ENCODE assay signal across 22 cellular contexts in genomic region chr19:15501596-15501995, GRCh38. TPM values are rescaled to one million over a fixed set of nuclear protein-coding genes. Genes with fewer than 3 reads are reported as not detected.
DNase-seq lines count a peak whose midpoint lies in the region; ATAC-seq lines count a peak whose summit lies in the region.
"Had no signal": no experiment of that assay in that cellular context is flagged by ENCODE, and none has a peak within 500 bp of the region (broad histone marks: within the 10 kb centered on the region; RNA-seq: fewer than 3 reads in every experiment).

No MANE protein-coding gene starts in this region.

- peak overlapping the region; percentile 65 for H3K27ac Mint-ChIP-seq in stimulated activated naive CD8-positive, alpha-beta T cell treated with anti-CD3 and anti-CD28 coated beads, Interleukin-15, Interleukin-2, amounts not matched to agents 100 ng/mL and 50 ng/mL, for 24 hours
- H3K27ac Mint-ChIP-seq in stimulated activated naive CD8-positive, alpha-beta T cell treated with anti-CD3 and anti-CD28 coated beads, Interleukin-15, amount 100 ng/mL, for 72 hours: no peak overlapping the region
- peak overlapping the region; percentile 56 for H3K27ac Mint-ChIP-seq in T-helper 17 cell
- peak overlapping the region; percentile 26 for H3K27ac Mint-ChIP-seq in stimulated activated effector memory CD8-positive, alpha-beta T cell treated with anti-CD3 and anti-CD28 coated beads, Interleukin-12 subunit alpha, Interleukin-12 subunit beta, amount 100 ng/mL, for 72 hours
- H3K27ac Mint-ChIP-seq: GM23338, H9, HFFc6 had no signal

- no peak for DNase-seq in stimulated activated naive CD8-positive, alpha-beta T cell treated with anti-CD3 and anti-CD28 coated beads, Interleukin-15, amount 100 ng/mL, for 72 hours
- DNase-seq in T-helper 17 cell (no peak), superior temporal gyrus (ENCODE audit: extremely low spot score) (no peak)
- DNase-seq in stimulated activated effector memory CD8-positive, alpha-beta T cell treated with anti-CD3 and anti-CD28 coated beads, Interleukin-12 subunit alpha, Interleukin-12 subunit beta, amount 100 ng/mL, for 72 hours (ENCODE audit: low spot score in 2 of 2): no peak
- DNase-seq in activated CD4-positive, alpha-beta T cell treated with anti-CD3 and anti-CD28 coated beads for 48 hours: no peak
- DNase-seq: 8988T; C1 segment of cervical spinal cord; Calu3; CD4-positive, alpha-beta memory T cell; COR-L47; DMS53; DMS79 treated with DMSO at 0.1 percent for 48 hours; GF-D8; H9; HFFc6 had no signal

- no peaks in the 10 kb centered on the region for H3K36me3 Mint-ChIP-seq in stimulated activated naive CD8-positive, alpha-beta T cell treated with anti-CD3 and anti-CD28 coated beads, Interleukin-15, Interleukin-2, amounts not matched to agents 100 ng/mL and 50 ng/mL, for 24 hours (ENCODE audit: low read depth)
- H3K36me3 Mint-ChIP-seq in T-helper 17 cell (ENCODE audit: low read depth): no peaks in the 10 kb centered on the region
- H3K36me3 Mint-ChIP-seq in stimulated activated effector memory CD8-positive, alpha-beta T cell treated with anti-CD3 and anti-CD28 coated beads, Interleukin-12 subunit alpha, Interleukin-12 subunit beta, amount 100 ng/mL, for 72 hours: no peaks in the 10 kb centered on the region
- H3K36me3 Mint-ChIP-seq: CD4-positive, alpha-beta memory T cell had no signal

- H3K27me3 Mint-ChIP-seq in stimulated activated naive CD8-positive, alpha-beta T cell treated with anti-CD3 and anti-CD28 coated beads, Interleukin-15, Interleukin-2, amounts not matched to agents 100 ng/mL and 50 ng/mL, for 24 hours: no peaks in the 10 kb centered on the region
- H3K27me3 Mint-ChIP-seq in stimulated activated naive CD8-positive, alpha-beta T cell treated with anti-CD3 and anti-CD28 coated beads, Interleukin-15, amount 100 ng/mL, for 72 hours: no peaks in the 10 kb centered on the region
- H3K27me3 Mint-ChIP-seq in T-helper 17 cell: peaks cover 5% of the 10 kb centered on the region
- H3K27me3 Mint-ChIP-seq: CD4-positive, alpha-beta memory T cell had no signal

- H3K9me3 ChIP-seq in T-helper 17 cell (ENCODE audit: control insufficient read depth, low read length, poor library complexity, severe bottlenecking): no peaks in the 10 kb centered on the region
- H3K9me3 ChIP-seq: A549 had no signal

- no peaks in the 10 kb centered on the region for H3K9me3 Mint-ChIP-seq in stimulated activated naive CD8-positive, alpha-beta T cell treated with anti-CD3 and anti-CD28 coated beads, Interleukin-15, Interleukin-2, amounts not matched to agents 100 ng/mL and 50 ng/mL, for 24 hours
- H3K9me3 Mint-ChIP-seq in stimulated activated naive CD8-positive, alpha-beta T cell treated with anti-CD3 and anti-CD28 coated beads, Interleukin-15, amount 100 ng/mL, for 72 hours: no peaks in the 10 kb centered on the region
- H3K9me3 Mint-ChIP-seq in stimulated activated effector memory CD8-positive, alpha-beta T cell treated with anti-CD3 and anti-CD28 coated beads, Interleukin-12 subunit alpha, Interleukin-12 subunit beta, amount 100 ng/mL, for 72 hours: no peaks in the 10 kb centered on the region
- H3K9me3 Mint-ChIP-seq: CD4-positive, alpha-beta memory T cell; HFFc6 had no signal

- no peak for ATAC-seq in stimulated activated naive CD8-positive, alpha-beta T cell treated with anti-CD3 and anti-CD28 coated beads, Interleukin-15, amount 100 ng/mL, for 72 hours
- no peak for ATAC-seq in T-helper 17 cell
- ATAC-seq in stimulated activated effector memory CD8-positive, alpha-beta T cell treated with anti-CD3 and anti-CD28 coated beads, Interleukin-12 subunit alpha, Interleukin-12 subunit beta, amount 100 ng/mL, for 72 hours: no peak
- ATAC-seq: A549, GM23338, HCT116 had no signal

- H3K4me1 Mint-ChIP-seq in stimulated activated naive CD8-positive, alpha-beta T cell treated with anti-CD3 and anti-CD28 coated beads, Interleukin-15, Interleukin-2, amounts not matched to agents 100 ng/mL and 50 ng/mL, for 24 hours (ENCODE audit: low read depth): peaks cover 6% of the 10 kb centered on the region
- H3K4me1 Mint-ChIP-seq in stimulated activated naive CD8-positive, alpha-beta T cell treated with anti-CD3 and anti-CD28 coated beads, Interleukin-15, amount 100 ng/mL, for 72 hours: peaks cover 16% of the 10 kb centered on the region
- H3K4me1 Mint-ChIP-seq in T-helper 17 cell: peaks cover 21% of the 10 kb centered on the region
- peaks cover 23% of the 10 kb centered on the region for H3K4me1 Mint-ChIP-seq in stimulated activated effector memory CD8-positive, alpha-beta T cell treated with anti-CD3 and anti-CD28 coated beads, Interleukin-12 subunit alpha, Interleukin-12 subunit beta, amount 100 ng/mL, for 72 hours
- H3K4me1 Mint-ChIP-seq: GM23338, H9 had no signal

- no peak overlapping the region for H3K4me3 Mint-ChIP-seq in stimulated activated naive CD8-positive, alpha-beta T cell treated with anti-CD3 and anti-CD28 coated beads, Interleukin-15, Interleukin-2, amounts not matched to agents 100 ng/mL and 50 ng/mL, for 24 hours
- H3K4me3 Mint-ChIP-seq in stimulated activated naive CD8-positive, alpha-beta T cell treated with anti-CD3 and anti-CD28 coated beads, Interleukin-15, amount 100 ng/mL, for 72 hours: no peak overlapping the region
- no peak overlapping the region for H3K4me3 Mint-ChIP-seq in T-helper 17 cell
- H3K4me3 Mint-ChIP-seq in stimulated activated effector memory CD8-positive, alpha-beta T cell treated with anti-CD3 and anti-CD28 coated beads, Interleukin-12 subunit alpha, Interleukin-12 subunit beta, amount 100 ng/mL, for 72 hours: no peak overlapping the region
- H3K4me3 Mint-ChIP-seq: CD4-positive, alpha-beta memory T cell; GM23338; H9; HFFc6 had no signal

RNA-seq across cellular contexts. Expression of gene CYP4F22, which starts 6.7 kb away (rescaled TPM):
- 1 to 10 TPM in 1 of 2 donors, under 1 TPM in 1; 0.44 to 1.4 TPM for total RNA-seq in T-helper 17 cell
- total RNA-seq: Calu3, H9, HFFc6 had no signal

RNA-seq across cellular contexts. Expression of gene PGLYRP2, which starts 22.3 kb away (rescaled TPM):
- not detected for total RNA-seq in T-helper 17 cell
- total RNA-seq: Calu3, G401, GM23338, H4, H9, HFFc6 had no signal

RNA-seq across cellular contexts. Expression of gene RASAL3, which starts 37.3 kb away (rescaled TPM):
- total RNA-seq in T-helper 17 cell: 100 to 1,000 TPM; 103 to 121 TPM
- total RNA-seq: Calu3, Daoy, G401, H4, HFFc6 had no signal

RNA-seq across cellular contexts. Expression of gene WIZ, which starts 51.8 kb away (rescaled TPM):
- total RNA-seq in T-helper 17 cell: 10 to 100 TPM; 17.1 to 19.2 TPM

Comparison
In these comparisons a context has a peak if more than half of its experiments do, and no peak if none do; other contexts are left out.
1. H3K27ac Mint-ChIP-seq: peak in stimulated activated naive CD8-positive, alpha-beta T cell treated with anti-CD3 and anti-CD28 coated beads, Interleukin-15, Interleukin-2, amounts not matched to agents 100 ng/mL and 50 ng/mL, for 24 hours (single experiment), T-helper 17 cell (single experiment) and stimulated activated effector memory CD8-positive, alpha-beta T cell treated with anti-CD3 and anti-CD28 coated beads, Interleukin-12 subunit alpha, Interleukin-12 subunit beta, amount 100 ng/mL, for 72 hours (single experiment); none in stimulated activated naive CD8-positive, alpha-beta T cell treated with anti-CD3 and anti-CD28 coated beads, Interleukin-15, amount 100 ng/mL, for 72 hours (0 of 2).